In the genomic region with DNA sequence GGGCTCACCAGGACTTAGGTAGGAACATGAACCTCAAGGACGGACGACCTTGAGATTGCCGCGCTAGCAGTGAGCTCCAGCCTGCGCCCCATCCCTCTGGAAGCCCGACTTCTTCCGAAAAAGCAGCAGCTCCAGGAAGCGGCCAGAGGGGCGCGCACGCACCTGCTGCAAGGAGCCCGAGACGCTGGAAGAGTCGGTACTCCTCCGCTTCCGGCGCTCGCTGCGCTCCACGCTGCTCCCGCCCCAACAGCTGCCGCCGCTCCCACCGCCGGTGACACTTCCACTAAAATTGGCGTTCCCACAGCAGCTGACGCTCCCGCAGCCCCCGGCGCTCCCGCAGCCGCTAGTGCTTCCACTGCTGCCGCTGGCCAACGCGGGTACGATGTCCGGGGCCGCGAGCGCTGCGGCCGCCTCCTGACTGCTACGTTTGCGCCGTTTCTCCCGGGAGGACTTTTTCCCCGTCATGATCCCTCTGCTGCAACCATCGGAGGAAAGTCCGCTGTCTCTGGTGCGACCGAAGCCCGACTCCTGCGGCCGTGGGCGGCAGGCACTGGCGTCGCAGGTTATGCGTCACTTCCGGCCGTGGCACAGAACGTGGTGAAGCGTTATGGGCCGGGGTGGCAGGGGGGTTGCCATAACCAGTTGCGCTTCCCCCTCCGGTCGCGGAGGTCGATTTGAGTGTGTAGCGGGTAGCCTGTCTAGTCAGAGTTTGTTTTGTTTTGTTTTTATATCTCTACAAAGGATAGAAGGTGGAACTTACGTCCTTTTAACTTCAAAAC, we compare ENCODE assay signal across 8 cellular contexts. TPM values are rescaled to one million over a fixed set of nuclear protein-coding genes. Genes with fewer than 3 reads are reported as not detected.
DNase-seq lines count a peak whose midpoint lies in the region; ATAC-seq and TF ChIP-seq lines count a peak whose summit lies in the region.

A gene with protein sequence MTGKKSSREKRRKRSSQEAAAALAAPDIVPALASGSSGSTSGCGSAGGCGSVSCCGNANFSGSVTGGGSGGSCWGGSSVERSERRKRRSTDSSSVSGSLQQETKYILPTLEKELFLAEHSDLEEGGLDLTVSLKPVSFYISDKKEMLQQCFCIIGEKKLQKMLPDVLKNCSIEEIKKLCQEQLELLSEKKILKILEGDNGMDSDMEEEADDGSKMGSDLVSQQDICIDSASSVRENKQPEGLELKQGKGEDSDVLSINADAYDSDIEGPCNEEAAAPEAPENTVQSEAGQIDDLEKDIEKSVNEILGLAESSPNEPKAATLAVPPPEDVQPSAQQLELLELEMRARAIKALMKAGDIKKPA (minus strand): TSS at position 552 of the 779 bp plus-strand sequence. CDS start 87 bp downstream, at position 465.

- H3F3A ChIP-seq in GM23338 (replicated peaks; ENCODE audit: low read depth) = no peaks in the 10 kb centered on the region; the same call in 1 of the 2 replicates

- peak within 1 kb of the TSS; percentile 99 for H3K27ac Mint-ChIP-seq in GM23338
- peak within 1 kb of the TSS; percentile 100 for H3K27ac Mint-ChIP-seq in nephron progenitor cell
- H3K27ac Mint-ChIP-seq in stimulated activated naive CD8-positive, alpha-beta T cell treated with anti-CD3 and anti-CD28 coated beads, Interleukin-15, amount 100 ng/mL, for 72 hours = peak within 1 kb of the TSS; percentile 98 to 99

- H3K4me3 Mint-ChIP-seq in GM23338 (peak within 1 kb of the TSS; percentile 95), nephron progenitor cell (peak within 1 kb of the TSS; percentile 97)
- peak within 1 kb of the TSS; percentile 94 to 98 for H3K4me3 Mint-ChIP-seq in stimulated activated naive CD8-positive, alpha-beta T cell treated with anti-CD3 and anti-CD28 coated beads, Interleukin-15, amount 100 ng/mL, for 72 hours

- H3K36me3 Mint-ChIP-seq in GM23338 (ENCODE audit: low read depth) (peaks cover 8% of the 10 kb centered on the region; the same call in 2 of the 3 replicates), nephron progenitor cell (ENCODE audit: low read depth) (peaks cover 21% of the 10 kb centered on the region)

- H3K9me3 ChIP-seq in RWPE2 (ENCODE audit: severe bottlenecking) = no peaks in the 10 kb centered on the region

- peak within 1 kb of the TSS; percentile 82 for H3K4me3 ChIP-seq in GM23338
- H3K4me3 ChIP-seq in RWPE2 (ENCODE audit: severe bottlenecking) = peak within 1 kb of the TSS; percentile 91
- H3K4me3 ChIP-seq in fibroblast of the aortic adventitia (ENCODE audit: low read depth, low read length) = peak within 1 kb of the TSS; percentile 97

- TF ChIP-seq CTCF in GM23338 (conservative IDR thresholded peaks at IDR 0.05; ENCODE audit: low read depth in 2 of 2) (peak; percentile 23 to 52; a peak in 2 of 4 replicates), RWPE2 (IDR thresholded peaks at IDR 0.05; ENCODE audit: poor library complexity, severe bottlenecking) (peak; percentile 54), fibroblast of the aortic adventitia (IDR thresholded peaks at IDR 0.05; ENCODE audit: insufficient read depth, low read length) (peak; percentile 52), nephron progenitor cell (IDR thresholded peaks at IDR 0.05) (peak; percentile 30)

- H3K4me1 ChIP-seq in GM23338 (ENCODE audit: insufficient read depth) = peaks cover 5% of the 10 kb centered on the region; the same call in 1 of the 2 replicates
- peaks cover 2% of the 10 kb centered on the region for H3K4me1 ChIP-seq in RWPE2 (ENCODE audit: insufficient read depth, poor library complexity, severe bottlenecking)

- H3K4me2 ChIP-seq in GM23338 = peak within 1 kb of the TSS; percentile 84

- no peaks in the 10 kb centered on the region for H3K27me3 ChIP-seq in GM23338 (ENCODE audit: insufficient read depth)
- no peaks in the 10 kb centered on the region for H3K27me3 ChIP-seq in RWPE2 (ENCODE audit: insufficient read depth, poor library complexity, severe bottlenecking)

- H3K79me2 ChIP-seq in GM23338 (replicated peaks; ENCODE audit: insufficient read depth) = peaks cover 46% of the 10 kb centered on the region

- peaks cover 11% of the 10 kb centered on the region for H3K27me3 Mint-ChIP-seq in GM23338 (ENCODE audit: insufficient read depth, low read depth, poor library complexity)
- H3K27me3 Mint-ChIP-seq in nephron progenitor cell (ENCODE audit: low read depth, poor library complexity) = peaks cover 4% of the 10 kb centered on the region
- H3K27me3 Mint-ChIP-seq in stimulated activated naive CD8-positive, alpha-beta T cell treated with anti-CD3 and anti-CD28 coated beads, Interleukin-15, amount 100 ng/mL, for 72 hours = no peaks in the 10 kb centered on the region

- peak within 1 kb of the TSS; percentile 80; the same call in 1 of the 2 replicates for H2AFZ ChIP-seq in GM23338

- peak; percentile 93 for DNase-seq in EL
- DNase-seq in GM23338 (ENCODE audit: low spot score) = peak; percentile 98
- DNase-seq in LHCN-M2 (ENCODE audit: low read depth) = peak; percentile 91
- peak; percentile 94 for DNase-seq in RWPE2 (ENCODE audit: low spot score)
- peak; percentile 85 for DNase-seq in activated effector memory CD4-positive, alpha-beta T cell treated with Interleukin-2 at 50 U/mL for 16 hours
- DNase-seq in fibroblast of the aortic adventitia (ENCODE audit: low read depth) = peak; percentile 88
- DNase-seq in nephron progenitor cell = peak; percentile 88
- DNase-seq in stimulated activated naive CD8-positive, alpha-beta T cell treated with anti-CD3 and anti-CD28 coated beads, Interleukin-15, amount 100 ng/mL, for 72 hours = peak; percentile 89 to 95

- H3K27ac ChIP-seq in GM23338 (ENCODE audit: low read depth) = peak within 1 kb of the TSS; percentile 98
- peak within 1 kb of the TSS; percentile 84 for H3K27ac ChIP-seq in RWPE2 (ENCODE audit: poor library complexity, severe bottlenecking)

- H3K36me3 ChIP-seq in GM23338 (ENCODE audit: insufficient read depth) (no peaks in the 10 kb centered on the region; the same call in 1 of the 2 replicates), RWPE2 (ENCODE audit: low read depth) (peaks cover 13% of the 10 kb centered on the region)

- H3K4me1 Mint-ChIP-seq in GM23338 = peaks cover 9% of the 10 kb centered on the region
- H3K4me1 Mint-ChIP-seq in nephron progenitor cell = peaks cover 24% of the 10 kb centered on the region
- H3K4me1 Mint-ChIP-seq in stimulated activated naive CD8-positive, alpha-beta T cell treated with anti-CD3 and anti-CD28 coated beads, Interleukin-15, amount 100 ng/mL, for 72 hours = peaks cover 45% of the 10 kb centered on the region

- no peaks in the 10 kb centered on the region; the same call in 1 of the 2 replicates for H3K9me2 ChIP-seq in GM23338 (ENCODE audit: insufficient read depth)

- ATAC-seq in GM23338 = peak; percentile 96
- ATAC-seq in RWPE2 (ENCODE audit: low read depth) = peak; percentile 94
- ATAC-seq in stimulated activated naive CD8-positive, alpha-beta T cell treated with anti-CD3 and anti-CD28 coated beads, Interleukin-15, amount 100 ng/mL, for 72 hours = peak; percentile 97

- H3K9me3 Mint-ChIP-seq in GM23338 (no peaks in the 10 kb centered on the region; the same call in 2 of the 3 replicates), nephron progenitor cell (peaks cover 13% of the 10 kb centered on the region)
- H3K9me3 Mint-ChIP-seq in stimulated activated naive CD8-positive, alpha-beta T cell treated with anti-CD3 and anti-CD28 coated beads, Interleukin-15, amount 100 ng/mL, for 72 hours = peaks cover 4 to 10% of the 10 kb centered on the region in 2 donors

- peaks cover 13% of the 10 kb centered on the region; the same call in 1 of the 2 replicates for H4K20me1 ChIP-seq in GM23338 (replicated peaks; ENCODE audit: insufficient read depth)

TF ChIP-seq in GM23338, 12 proteins besides CTCF, POLR2A, EP300 and RAD21 (continues in another document):
- TF ChIP-seq JUNB (IDR thresholded peaks at IDR 0.05; ENCODE audit: unreplicated experiment) = no peak

RNA-seq across cellular contexts. Expression of the gene that starts here (rescaled TPM):
- total RNA-seq in GM23338 (2014; rRNA removed; shearing (Covaris generic)) = 47.9 and 57.9 TPM in 2 replicates
- 56.2 and 59.7 TPM in 2 replicates for polyA plus RNA-seq in GM23338 (2016; fragmentation: Nextera tagmentation; extraction: Ambion mirVana)
- total RNA-seq in LHCN-M2 (2014; rRNA removed) = 18.5 and 18.9 TPM in 2 replicates
- polyA plus RNA-seq in LHCN-M2 (2012) = 6.6 TPM
- 19.0 and 50.9 TPM in 2 replicates for total RNA-seq in fibroblast of the aortic adventitia (ENCODE audit: low replicate concordance)

Comparison
In these comparisons a context has a peak if more than half of its experiments do, and no peak if none do; other contexts are left out.
1. Peak in every context shown above with its lines: DNase-seq, ATAC-seq, H3K4me3 ChIP-seq and H3K27ac ChIP-seq.